ENCODE assay signal across 17 cellular contexts in genomic region chr19:15372891-15373301, GRCh38. TPM values are rescaled to one million over a fixed set of nuclear protein-coding genes. Genes with fewer than 3 reads are reported as not detected.
DNase-seq lines count a peak whose midpoint lies in the region; ATAC-seq and TF ChIP-seq lines count a peak whose summit lies in the region.
"Had no signal": no experiment of that assay in that cellular context is flagged by ENCODE, and none has a peak within 500 bp of the region (broad histone marks: within the 10 kb centered on the region; RNA-seq: fewer than 3 reads in every experiment).

No MANE protein-coding gene starts in this region.

- peaks cover 15% of the 10 kb centered on the region for H3K9me3 Mint-ChIP-seq in glutamatergic neuron (ENCODE audit: unreplicated experiment)
- H3K9me3 Mint-ChIP-seq: GM23338 had no signal

- no peak for TF ChIP-seq CTCF in glutamatergic neuron (IDR thresholded peaks at IDR 0.05; ENCODE audit: partially characterized antibody, unreplicated experiment)

- no peaks in the 10 kb centered on the region for H3K36me3 Mint-ChIP-seq in glutamatergic neuron (ENCODE audit: unreplicated experiment)

- H3K27ac Mint-ChIP-seq in glutamatergic neuron (ENCODE audit: unreplicated experiment): peak overlapping the region; percentile 75
- H3K27ac Mint-ChIP-seq: GM23338 had no signal

- intact Hi-C loops in left ventricle myocardium superior (cut with micrococcal nuclease) (no loop called here), cardiac septum (cut with DNase I) (loop anchor here (5.0 kb wide), 1 partner anchor 184 kb away; no protein-coding TSS in a partner anchor), posterior vena cava (cut with DNase I) (loop anchor here (2.0 to 10.0 kb wide), 6 partner anchors 14 to 664 kb away; no protein-coding TSS in a partner anchor)

- peak; percentile 32 for DNase-seq in left ventricle myocardium superior
- DNase-seq in cardiac septum (ENCODE audit: low spot score): no peak
- DNase-seq in glutamatergic neuron: no peak
- DNase-seq in posterior vena cava (ENCODE audit: low spot score): peak; percentile 76
- DNase-seq in GM03348 (ENCODE audit: low spot score): no peak
- no peak for DNase-seq in HCEC 1CT
- DNase-seq in HUDEP-2 (lab: John Stamatoyannopoulos, UW; ENCODE audit: unreplicated experiment in 76 of 76): no peak
- DNase-seq: CD4-positive, alpha-beta memory T cell; DMS153; GDM1; NCI-H1092 treated with DMSO at 0.1 percent for 48 hours; NCI-H2081 treated with DMSO at 0.1 percent for 48 hours; NCI-H774; SHP77 had no signal

- H3K4me1 Mint-ChIP-seq in glutamatergic neuron (ENCODE audit: low read depth, unreplicated experiment): peaks cover 21% of the 10 kb centered on the region

- H3K27me3 Mint-ChIP-seq in glutamatergic neuron (ENCODE audit: unreplicated experiment): peaks cover 4% of the 10 kb centered on the region
- H3K27me3 Mint-ChIP-seq: CD4-positive, alpha-beta memory T cell had no signal

- no peak overlapping the region for H3K4me3 Mint-ChIP-seq in glutamatergic neuron (ENCODE audit: unreplicated experiment)
- H3K4me3 Mint-ChIP-seq: GM23338 had no signal

- ATAC-seq in left ventricle myocardium superior: no peak
- ATAC-seq: A549, GM12878, GM23338 had no signal

RNA-seq across cellular contexts. Expression of gene AKAP8, which starts 6.7 kb away (rescaled TPM):
- total RNA-seq in left ventricle myocardium superior: 24.0 TPM
- total RNA-seq in cardiac septum: 19.2 TPM
- total RNA-seq in glutamatergic neuron (ENCODE audit: unreplicated experiment): 28.9 TPM
- total RNA-seq in posterior vena cava: 10 to 100 TPM; 24.2 to 33.6 TPM

RNA-seq across cellular contexts. Expression of gene BRD4, which starts 40.6 kb away (rescaled TPM):
- total RNA-seq in left ventricle myocardium superior (67.4 TPM), cardiac septum (72.3 TPM), glutamatergic neuron (ENCODE audit: unreplicated experiment) (162 TPM), posterior vena cava (10 to 100 TPM; 77.5 to 89.6 TPM)

RNA-seq across cellular contexts. Expression of gene AKAP8L, which starts 45.9 kb away (rescaled TPM):
- total RNA-seq in left ventricle myocardium superior (82.5 TPM), cardiac septum (63.1 TPM), glutamatergic neuron (ENCODE audit: unreplicated experiment) (354 TPM), posterior vena cava (10 to 100 TPM; 52.6 to 65.7 TPM)

Comparison
In these comparisons a context has a peak if more than half of its experiments do, and no peak if none do; other contexts are left out.
1. DNase-seq: peak in left ventricle myocardium superior (single experiment) and posterior vena cava (single experiment); none in cardiac septum (single experiment), glutamatergic neuron (single experiment), GM03348 (single experiment), HCEC 1CT (single experiment) and HUDEP-2 (0 of 76).